ENCODE assay signal across 13 cellular contexts in the genomic region with DNA sequence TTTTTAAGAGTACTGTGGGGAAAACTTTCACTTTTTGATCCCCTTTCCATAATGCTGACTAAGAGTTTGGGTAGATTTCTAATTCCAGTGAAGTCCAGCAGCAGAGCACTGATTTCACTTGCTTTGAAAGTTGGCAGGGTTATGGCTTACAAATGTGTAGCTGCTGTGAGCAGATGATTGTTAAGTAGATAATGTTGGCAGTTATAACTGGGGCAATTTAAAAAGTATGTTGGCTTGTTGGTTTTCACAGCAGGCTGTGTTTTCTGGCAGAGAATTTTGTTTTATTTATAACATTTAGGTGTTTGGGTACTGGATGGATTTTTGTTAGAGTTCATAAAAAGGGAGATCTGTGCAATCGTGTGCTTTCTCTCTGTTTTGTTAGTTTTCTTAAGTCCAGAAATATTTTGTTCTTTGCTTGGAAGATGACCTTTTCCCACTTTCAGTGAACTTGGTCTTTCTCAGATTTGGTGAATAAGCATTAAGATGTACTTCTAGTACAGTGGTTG. TPM values are rescaled to one million over a fixed set of nuclear protein-coding genes. Genes with fewer than 3 reads are reported as not detected.
DNase-seq lines count a peak whose midpoint lies in the region; ATAC-seq, FAIRE-seq and TF ChIP-seq lines count a peak whose summit lies in the region.
"Had no signal": no experiment of that assay in that cellular context is flagged by ENCODE, and none has a peak within 500 bp of the region (broad histone marks: within the 10 kb centered on the region; RNA-seq: fewer than 3 reads in every experiment).

No MANE protein-coding gene starts in this region.

- H4K8ac ChIP-seq in H1 (ENCODE audit: extremely low read depth, insufficient read depth, low read length): no peak overlapping the region

- no peak overlapping the region; a peak in 1 of 7 replicates for H3K9ac ChIP-seq in H1 (replicated peaks in 1 of 4; ENCODE audit: extremely low read depth in 1 of 4, low read depth in 3 of 4, low read length in 3 of 4)

- no peak overlapping the region for H4K91ac ChIP-seq in H1 (replicated peaks; ENCODE audit: insufficient read length, low read length)

- H3K36me3 Mint-ChIP-seq in mesothelial cell of epicardium: peaks cover 5% of the 10 kb centered on the region
- H3K36me3 Mint-ChIP-seq: activated naive CD8-positive, alpha-beta T cell; CD4-positive, CD25-positive, alpha-beta regulatory T cell had no signal

- no peak overlapping the region for H3K27ac ChIP-seq in H1 (ENCODE audit: low read depth, low read length)
- no peak overlapping the region for H3K27ac ChIP-seq in SJCRH30
- H3K27ac ChIP-seq: spleen, suprapubic skin had no signal

- peaks cover 2% of the 10 kb centered on the region; the same call in 1 of the 2 replicates for H3K23me2 ChIP-seq in H1 (ENCODE audit: low read depth, low read length)

- no peak overlapping the region for H3K14ac ChIP-seq in H1 (ENCODE audit: insufficient read length)

- ATAC-seq in HG03097 (IDR thresholded peaks at IDR 0.05; ENCODE audit: low FRiP score, unreplicated experiment) (no peak), HG03460 (IDR thresholded peaks at IDR 0.05; ENCODE audit: unreplicated experiment) (no peak)

- H3K4me3 Mint-ChIP-seq in mesothelial cell of epicardium: no peak overlapping the region
- H3K4me3 Mint-ChIP-seq: activated naive CD8-positive, alpha-beta T cell; CD4-positive, CD25-positive, alpha-beta regulatory T cell had no signal

- H2AK5ac ChIP-seq in H1 (ENCODE audit: low read depth, low read length): no peak overlapping the region

- CTCF ChIA-PET in AG04449 (lab: Yijun Ruan, JAX): no interaction called here
- CTCF ChIA-PET in H1 (lab: Charles Lee; ENCODE audit: partially characterized antibody): interaction anchor here (0.6 kb wide), 1 partner anchor 196 kb away, joined by 3 read pairs; no protein-coding TSS in a partner anchor

- no peaks in the 10 kb centered on the region for H3K27me3 Mint-ChIP-seq in mesothelial cell of epicardium (ENCODE audit: low read depth)
- H3K27me3 Mint-ChIP-seq: CD4-positive, CD25-positive, alpha-beta regulatory T cell had no signal

- H2AFZ ChIP-seq in H1 (ENCODE audit: low read length): no peak overlapping the region

- H3K9me3 Mint-ChIP-seq in mesothelial cell of epicardium: peaks cover 4% of the 10 kb centered on the region

- H3K27me3 ChIP-seq in H1 (replicated peaks in 1 of 4; ENCODE audit: control insufficient read depth in 3 of 4, extremely low read depth in 1 of 4, insufficient read depth in 3 of 4, low read length in 3 of 4): no peaks in the 10 kb centered on the region
- H3K27me3 ChIP-seq in SJCRH30: no peaks in the 10 kb centered on the region
- H3K27me3 ChIP-seq: spleen, suprapubic skin had no signal

- H3K27ac Mint-ChIP-seq in mesothelial cell of epicardium: peak overlapping the region; percentile 97
- H3K27ac Mint-ChIP-seq: activated naive CD8-positive, alpha-beta T cell; CD4-positive, CD25-positive, alpha-beta regulatory T cell had no signal

- TF ChIP-seq CTCF in AG04449 (IDR thresholded peaks at IDR 0.05; ENCODE audit: insufficient read depth, low read length, missing control alignments) (no peak), H1 (IDR thresholded peaks at IDR 0.05; ENCODE audit: control extremely low read depth in 1 of 3, insufficient read depth in 1 of 3, low read depth in 1 of 3, low read length in 3 of 3) (no peak), mesothelial cell of epicardium (IDR thresholded peaks at IDR 0.05; ENCODE audit: unreplicated experiment) (no peak)

- peaks cover 27 to 100% of the 10 kb centered on the region in 2 experiments; a peak in 3 of 4 replicates for H3K79me2 ChIP-seq in H1 (ENCODE audit: control insufficient read depth in 1 of 2, insufficient read depth in 2 of 2, low read length in 2 of 2)

- FAIRE-seq in H1 (lab: Jason Lieb, UNC): no peak

- WGBS in H1 (ENCODE audit: extremely low coverage in 1 of 2, insufficient coverage in 1 of 2, insufficient read length in 1 of 2, insufficient replicate concordance in 2 of 2, low coverage in 1 of 2, low lambda C conversion rate in 2 of 2, missing lambda C conversion rate in 1 of 2), 2 experiments: 73% methylated on average over 1 of the region's 1 CpG; no CpG with 5 or more reads in 1 of the 2 experiments

- no peak for TF ChIP-seq POLR2A in H1 (IDR thresholded peaks at IDR 0.05; ENCODE audit: control extremely low read depth in 1 of 2, low read depth in 2 of 2, low read length in 2 of 2)

- H2BK20ac ChIP-seq in H1 (ENCODE audit: low read length): no peak overlapping the region

- no peak overlapping the region for H3K4me3 ChIP-seq in AG04449 (ENCODE audit: low read depth, low read length)
- no peak overlapping the region for H3K4me3 ChIP-seq in H1 (ENCODE audit: extremely low read depth in 1 of 4, insufficient read depth in 2 of 4, low read depth in 3 of 4, low read length in 4 of 4)
- H3K4me3 ChIP-seq in SJCRH30: no peak overlapping the region
- H3K4me3 ChIP-seq: spleen, suprapubic skin had no signal

- H4K5ac ChIP-seq in H1 (ENCODE audit: insufficient read length, low read depth, low read length): no peak overlapping the region

- H3K4me1 ChIP-seq in H1 (replicated peaks in 1 of 4; ENCODE audit: control insufficient read depth in 3 of 4, insufficient read depth in 4 of 4, low read length in 3 of 4) (peaks cover 3 to 19% (median 15%) of the 10 kb centered on the region in 4 experiments), SJCRH30 (peaks cover 19% of the 10 kb centered on the region)

- no peak overlapping the region for H2BK5ac ChIP-seq in H1 (ENCODE audit: low read depth, low read length)

- DNase-seq in AG04449 (ENCODE audit: low read depth, low spot score) (peak; percentile 45), M059J (ENCODE audit: low read depth) (peak; percentile 53), H1 (ENCODE audit: low read depth in 1 of 2, low spot score in 2 of 2) (no peak), mesothelial cell of epicardium (ENCODE audit: low spot score in 2 of 2, unreplicated experiment in 2 of 2) (no peak), SJCRH30 (no peak), NCI-H526 treated with DMSO at 0.1 percent for 48 hours (lab: John Stamatoyannopoulos, UW) (no peak)
- DNase-seq: CD4-positive, CD25-positive, alpha-beta regulatory T cell; NCI-H187; spleen had no signal

- H3K79me1 ChIP-seq in H1 (ENCODE audit: low read depth, low read length): peaks cover 6% of the 10 kb centered on the region; the same call in 1 of the 2 replicates

- H2BK15ac ChIP-seq in H1 (ENCODE audit: low read length): no peak overlapping the region

- H3K36me3 ChIP-seq in H1 (ENCODE audit: control insufficient read depth in 2 of 4, insufficient read depth in 4 of 4, low read length in 3 of 4) (no peaks in the 10 kb centered on the region), SJCRH30 (no peaks in the 10 kb centered on the region)
- H3K36me3 ChIP-seq: spleen, suprapubic skin had no signal

- no peak for TF ChIP-seq RAD21 in H1 (IDR thresholded peaks at IDR 0.05 in 1 of 2, conservative IDR thresholded peaks at IDR 0.05 in 1 of 2; ENCODE audit: low read depth in 2 of 2, low read length in 2 of 2)

- H3K4me2 ChIP-seq in H1 (ENCODE audit: insufficient read depth in 1 of 2, low read depth in 2 of 2, low read length in 2 of 2): 0 out of 4 replicates have a peak overlapping the region, but pooled peaks of 1 of the 2 experiments have one; percentile 3

- no peak overlapping the region for H3K18ac ChIP-seq in H1 (ENCODE audit: extremely low read depth, low read length)

- H2BK12ac ChIP-seq in H1 (ENCODE audit: low read depth, low read length): no peak overlapping the region

- no peak overlapping the region for H3K56ac ChIP-seq in H1 (replicated peaks; ENCODE audit: insufficient read length, low read depth, low read length)

- H3K4me1 Mint-ChIP-seq in mesothelial cell of epicardium: peaks cover 62% of the 10 kb centered on the region

- POLR2A ChIA-PET in AG04449 (lab: Yijun Ruan, JAX): no interaction called here
- POLR2A ChIA-PET in H1 (lab: Charles Lee; ENCODE audit: partially characterized antibody): no interaction called here

- H3K4ac ChIP-seq in H1 (replicated peaks; ENCODE audit: insufficient read length, low read depth, low read length): no peak overlapping the region

- TF ChIP-seq EP300 in H1 (IDR thresholded peaks at IDR 0.05; ENCODE audit: borderline replicate concordance in 1 of 2, low read depth in 2 of 2, low read length in 2 of 2): no peak

- H3K23ac ChIP-seq in H1 (ENCODE audit: insufficient read length): no peak overlapping the region

- H4K20me1 ChIP-seq in H1 (replicated peaks in 1 of 2; ENCODE audit: control insufficient read depth in 1 of 2, insufficient read depth in 2 of 2, low read length in 2 of 2): peaks cover 5 to 14% of the 10 kb centered on the region in 2 experiments

- no peak overlapping the region for H2BK120ac ChIP-seq in H1 (replicated peaks; ENCODE audit: low read depth, low read length)

- H3K9me3 ChIP-seq in H1 (ENCODE audit: insufficient read depth in 2 of 2, low read depth in 1 of 2, low read length in 1 of 2) (no peaks in the 10 kb centered on the region), SJCRH30 (replicated peaks) (no peaks in the 10 kb centered on the region)
- H3K9me3 ChIP-seq: spleen, suprapubic skin had no signal

TF ChIP-seq in H1, 55 proteins besides CTCF, POLR2A, EP300 and RAD21:
- TF ChIP-seq RFX5 (IDR thresholded peaks at IDR 0.05; ENCODE audit: borderline replicate concordance, low read depth, low read length): no peak
- TF ChIP-seq GTF2F1 (IDR thresholded peaks at IDR 0.05; ENCODE audit: borderline replicate concordance, low read depth, low read length): no peak
- TF ChIP-seq MAFK (IDR thresholded peaks at IDR 0.05; ENCODE audit: low read depth, low read length): 0 out of 2 replicates have a peak, but pooled peaks have one; percentile 9

RNA-seq across cellular contexts. Expression of a gene that starts 31.4 kb away (rescaled TPM):
- total RNA-seq in M059J (2014; rRNA removed; shearing (Covaris generic)): 17.1 and 32.3 TPM in 2 replicates
- total RNA-seq in H1 (2021; fragmentation: NEBNext Ultra II Directional; extraction: Animal tissue kit (Norgen Biotek cat#: 25700)): 192 and 196 TPM in 2 replicates
- polyA plus RNA-seq in H1 (2011; rRNA removed): 53.4 and 58.7 TPM in 2 replicates
- 95.2 TPM for polyA plus RNA-seq in H1 (2011; cell fraction: cytosol; rRNA removed)
- polyA plus RNA-seq in H1 (2011; cell fraction: nucleus; rRNA removed): 239 TPM
- 116 to 142 TPM (median 133 TPM) in 4 replicates for polyA plus RNA-seq in H1 (2012, experiment 1 of 2)
- polyA plus RNA-seq in H1 (2012, experiment 2 of 2): 6.9 TPM
- polyA plus RNA-seq in H1 (2013, experiment 1 of 2): 132 TPM
- 117 TPM for polyA plus RNA-seq in H1 (2013, experiment 2 of 2)
- polyA minus RNA-seq in H1 (2011; rRNA and poly(A)+ RNA removed): 177 and 199 TPM in 2 replicates
- 154 TPM for polyA minus RNA-seq in H1 (2011; cell fraction: cytosol; rRNA and poly(A)+ RNA removed)
- polyA minus RNA-seq in H1 (2011; cell fraction: nucleus; rRNA and poly(A)+ RNA removed): 329 TPM
- 280 to 284 TPM (median 282 TPM) in 3 replicates for total RNA-seq in mesothelial cell of epicardium
- 64.5 and 75.0 TPM in 2 replicates for total RNA-seq in SJCRH30 (2014; rRNA removed; shearing (Covaris generic))

Comparison
In these comparisons a context has a peak if more than half of its experiments do, and no peak if none do; other contexts are left out.
1. DNase-seq: peak in AG04449 (single experiment) and M059J (single experiment); none in H1 (0 of 2), mesothelial cell of epicardium (0 of 2), SJCRH30 (0 of 2) and NCI-H526 treated with DMSO at 0.1 percent for 48 hours (single experiment).